24 cellular contexts compared by ENCODE assay signal in the genomic region with DNA sequence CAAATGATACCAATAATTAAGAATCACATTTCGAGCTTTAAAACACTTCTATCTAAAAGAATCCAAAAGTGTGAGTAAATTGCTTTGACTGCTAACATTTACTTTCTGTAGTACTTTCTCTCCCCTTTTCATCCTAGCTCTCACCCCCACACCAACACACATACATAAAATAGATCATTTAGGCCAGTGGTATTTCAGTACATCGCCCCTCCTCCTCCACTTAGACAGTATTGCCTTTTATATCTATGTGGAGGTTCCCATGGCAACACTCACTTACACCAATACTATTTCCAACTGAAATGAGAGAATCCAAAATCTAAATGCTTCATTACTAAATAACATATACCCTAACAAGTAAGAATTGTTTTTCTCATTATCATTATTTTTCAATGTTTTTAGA.
DNase-seq lines count a peak whose midpoint lies in the region; ATAC-seq, FAIRE-seq and TF ChIP-seq lines count a peak whose summit lies in the region.
"Had no signal": no experiment of that assay in that cellular context is flagged by ENCODE, and none has a peak within 500 bp of the region (broad histone marks: within the 10 kb centered on the region; RNA-seq: fewer than 3 reads in every experiment).

No MANE protein-coding gene starts in this region.

- H3K4me3 Mint-ChIP-seq in nephron, result no peak overlapping the region
- H3K4me3 Mint-ChIP-seq: activated CD8-positive, alpha-beta T cell treated with anti-CD3 and anti-CD28 coated beads for 36 hours; activated naive CD8-positive, alpha-beta T cell treated with anti-CD3 and anti-CD28 coated beads, Interleukin-2, amount 10 ng/mL, durations not matched to agents 7 days and 5 days; CD4-positive, CD25-positive, alpha-beta regulatory T cell had no signal

- H3K27ac ChIP-seq in HUES6 (ENCODE audit: low read depth, low read length) (peak overlapping the region; percentile 81; the same call in 1 of the 2 replicates), SK-N-MC (no peak overlapping the region; the same call in 1 of the 2 replicates)
- H3K27ac ChIP-seq: upper lobe of left lung had no signal

- no peak for ATAC-seq in GM21786 (IDR thresholded peaks at IDR 0.05; ENCODE audit: unreplicated experiment)
- no peak for ATAC-seq in HG03460 (IDR thresholded peaks at IDR 0.05; ENCODE audit: unreplicated experiment)
- ATAC-seq in GM18907 (IDR thresholded peaks at IDR 0.05; ENCODE audit: unreplicated experiment), result no peak
- ATAC-seq in GM21367 (IDR thresholded peaks at IDR 0.05; ENCODE audit: unreplicated experiment), result no peak
- ATAC-seq: activated CD8-positive, alpha-beta T cell treated with anti-CD3 and anti-CD28 coated beads for 36 hours had no signal

- DNase-seq in H54 (ENCODE audit: insufficient read length, low spot score) (no peak), SK-N-MC (ENCODE audit: low read depth, low spot score) (no peak)
- DNase-seq: activated CD8-positive, alpha-beta T cell treated with anti-CD3 and anti-CD28 coated beads for 36 hours; activated effector memory CD4-positive, alpha-beta T cell treated with anti-CD3 and anti-CD28 coated beads, Interleukin-2, amount 50 U/mL, for 16 hours; activated naive CD8-positive, alpha-beta T cell treated with anti-CD3 and anti-CD28 coated beads, Interleukin-2, amount 10 ng/mL, durations not matched to agents 7 days and 5 days; CD4-positive, CD25-positive, alpha-beta regulatory T cell; DMS153; GF-D8; glutamatergic neuron; HCEC 1CT; KBM-7; NCI-H146; NCI-H2171; NCI-H510A treated with DMSO at 0.1 percent for 48 hours; nucleus accumbens; T1000; upper lobe of left lung had no signal

- no peak for TF ChIP-seq CTCF in nephron (IDR thresholded peaks at IDR 0.05; ENCODE audit: unreplicated experiment in 3 of 3)

- peak overlapping the region in 2 of 3 experiments; percentile 6 to 53 for H3K27ac Mint-ChIP-seq in nephron
- H3K27ac Mint-ChIP-seq: activated CD8-positive, alpha-beta T cell treated with anti-CD3 and anti-CD28 coated beads for 36 hours; activated naive CD8-positive, alpha-beta T cell treated with anti-CD3 and anti-CD28 coated beads, Interleukin-2, amount 10 ng/mL, durations not matched to agents 7 days and 5 days; CD4-positive, CD25-positive, alpha-beta regulatory T cell had no signal

- peaks cover 64% of the 10 kb centered on the region for H3K4me1 ChIP-seq in HUES6 (ENCODE audit: control insufficient read depth, insufficient read depth, low read length)

- H3K9me3 Mint-ChIP-seq in nephron, result no peaks in the 10 kb centered on the region
- H3K9me3 Mint-ChIP-seq: activated CD8-positive, alpha-beta T cell treated with anti-CD3 and anti-CD28 coated beads for 36 hours; activated naive CD8-positive, alpha-beta T cell treated with anti-CD3 and anti-CD28 coated beads, Interleukin-2, amount 10 ng/mL, durations not matched to agents 7 days and 5 days; CD4-positive, CD25-positive, alpha-beta regulatory T cell had no signal

- H3K27me3 ChIP-seq in HUES6 (ENCODE audit: control insufficient read depth, insufficient read depth, low read length), result no peaks in the 10 kb centered on the region
- H3K27me3 ChIP-seq: upper lobe of left lung had no signal

- peak overlapping the region; percentile 43; the same call in 1 of the 2 replicates for H3K4me3 ChIP-seq in HUES6 (ENCODE audit: low read depth, low read length)
- H3K4me3 ChIP-seq in SK-N-MC, result peak overlapping the region; percentile 21; the same call in 1 of the 2 replicates
- H3K4me3 ChIP-seq: lung, upper lobe of left lung had no signal

- no peaks in the 10 kb centered on the region for H3K9me3 ChIP-seq in HUES6 (ENCODE audit: control insufficient read depth, insufficient read depth, low read depth, low read length)
- no peaks in the 10 kb centered on the region for H3K9me3 ChIP-seq in SK-N-MC (ENCODE audit: low read depth, low read length)
- H3K9me3 ChIP-seq: upper lobe of left lung had no signal

- H3K4me1 Mint-ChIP-seq in nephron, result peaks cover 22% of the 10 kb centered on the region
- H3K4me1 Mint-ChIP-seq: activated naive CD8-positive, alpha-beta T cell treated with anti-CD3 and anti-CD28 coated beads, Interleukin-2, amount 10 ng/mL, durations not matched to agents 7 days and 5 days had no signal

- no peaks in the 10 kb centered on the region for H3K27me3 Mint-ChIP-seq in nephron (ENCODE audit: low read depth)
- H3K27me3 Mint-ChIP-seq: activated CD8-positive, alpha-beta T cell treated with anti-CD3 and anti-CD28 coated beads for 36 hours; activated naive CD8-positive, alpha-beta T cell treated with anti-CD3 and anti-CD28 coated beads, Interleukin-2, amount 10 ng/mL, durations not matched to agents 7 days and 5 days; CD4-positive, CD25-positive, alpha-beta regulatory T cell had no signal

- TF ChIP-seq POLR2A in H54 (IDR thresholded peaks at IDR 0.05; ENCODE audit: low read depth, low read length), result no peak

- H3K36me3 Mint-ChIP-seq in nephron (ENCODE audit: low read depth), result peaks cover 7% of the 10 kb centered on the region
- H3K36me3 Mint-ChIP-seq: activated naive CD8-positive, alpha-beta T cell treated with anti-CD3 and anti-CD28 coated beads, Interleukin-2, amount 10 ng/mL, durations not matched to agents 7 days and 5 days had no signal

- peak; percentile 79 for FAIRE-seq in H54 (lab: Jason Lieb, UNC)

- H3K9ac ChIP-seq in HUES6 (ENCODE audit: low read length) (peak overlapping the region; percentile 61), SK-N-MC (ENCODE audit: insufficient read length) (no peak overlapping the region)

- H3K36me3 ChIP-seq in HUES6 (ENCODE audit: control insufficient read depth, insufficient read depth, low read length), result no peaks in the 10 kb centered on the region
- H3K36me3 ChIP-seq in SK-N-MC (ENCODE audit: insufficient read depth, low read length), result no peaks in the 10 kb centered on the region
- H3K36me3 ChIP-seq: upper lobe of left lung had no signal
